Comparison of ENCODE assay signal across 18 cellular contexts in genomic region chr2:219396863-219397457, GRCh38. TPM values are rescaled to one million over a fixed set of nuclear protein-coding genes. Genes with fewer than 3 reads are reported as not detected.
DNase-seq lines count a peak whose midpoint lies in the region; ATAC-seq and TF ChIP-seq lines count a peak whose summit lies in the region.
"Had no signal": no experiment of that assay in that cellular context is flagged by ENCODE, and none has a peak within 500 bp of the region (broad histone marks: within the 10 kb centered on the region; RNA-seq: fewer than 3 reads in every experiment).

No MANE protein-coding gene starts in this region.

- H3K9ac ChIP-seq in colonic mucosa (ENCODE audit: low read depth in 2 of 2, low read length in 2 of 2) = no peak overlapping the region

- peak overlapping the region; percentile 82 for H3K27ac Mint-ChIP-seq in CD4-positive, alpha-beta T cell
- H3K27ac Mint-ChIP-seq: activated CD4-positive, alpha-beta T cell treated with anti-CD3 and anti-CD28 coated beads, Interleukin-2, amount 10 ng/mL, durations not matched to agents 7 days and 5 days had no signal

- H3K27ac ChIP-seq in ACC112 (ENCODE audit: low read depth, low read length) (no peak overlapping the region), colonic mucosa (no peak overlapping the region)
- H3K27ac ChIP-seq in CD4-positive, alpha-beta T cell (ENCODE audit: low read depth, low read length) = no peak overlapping the region
- H3K27ac ChIP-seq: esophagus muscularis mucosa, left ventricle myocardium inferior, RWPE1, upper lobe of right lung had no signal

- H3K27me3 ChIP-seq in ACC112 (ENCODE audit: insufficient read depth, low read length) (no peaks in the 10 kb centered on the region), colonic mucosa (no peaks in the 10 kb centered on the region), BE2C (no peaks in the 10 kb centered on the region), H7 (ENCODE audit: control insufficient read depth, insufficient read depth, low read length) (no peaks in the 10 kb centered on the region)
- no peaks in the 10 kb centered on the region for H3K27me3 ChIP-seq in CD4-positive, alpha-beta T cell (ENCODE audit: control insufficient read depth, insufficient read depth, low read length)
- H3K27me3 ChIP-seq: esophagus muscularis mucosa, upper lobe of right lung had no signal

- no peak for DNase-seq in CD4-positive, alpha-beta T cell
- DNase-seq in NOMO-1 treated with dmso at 0.1 percent for 144 hours (lab: John Stamatoyannopoulos, UW; ENCODE audit: unreplicated experiment) (peak; percentile 8), mesenteric fat pad (ENCODE audit: low spot score) (peak; percentile 1), colonic mucosa (no peak), BE2C (no peak), H7 (no peak)
- DNase-seq: activated CD4-positive, alpha-beta T cell treated with anti-CD3 and anti-CD28 coated beads, Interleukin-2, amount 10 ng/mL, durations not matched to agents 7 days and 5 days; left ventricle myocardium inferior; NCI-H1417 treated with DMSO at 0.1 percent for 48 hours; NCI-H226; NK-92 treated with Interleukin-12 subunit alpha and Interleukin-12 subunit beta, amount 100 ng/mL, for 24 hours; upper lobe of right lung had no signal

- peak; percentile 90 for ATAC-seq in CD4-positive, alpha-beta T cell (ENCODE audit: poor library complexity)
- ATAC-seq: right cardiac atrium, upper lobe of right lung had no signal

- no peak for TF ChIP-seq CTCF in CD4-positive, alpha-beta T cell (IDR thresholded peaks at IDR 0.05)
- TF ChIP-seq CTCF in colonic mucosa (IDR thresholded peaks at IDR 0.05) (no peak), BE2C (IDR thresholded peaks at IDR 0.05; ENCODE audit: low read depth, low read length) (no peak)

- H3K4me3 Mint-ChIP-seq in CD4-positive, alpha-beta T cell = no peak overlapping the region
- H3K4me3 Mint-ChIP-seq: activated CD4-positive, alpha-beta T cell treated with anti-CD3 and anti-CD28 coated beads, Interleukin-2, amount 10 ng/mL, durations not matched to agents 7 days and 5 days had no signal

- H3K27me3 Mint-ChIP-seq in CD4-positive, alpha-beta T cell = no peaks in the 10 kb centered on the region
- H3K27me3 Mint-ChIP-seq: activated CD4-positive, alpha-beta T cell treated with anti-CD3 and anti-CD28 coated beads, Interleukin-2, amount 10 ng/mL, durations not matched to agents 7 days and 5 days had no signal

- no peaks in the 10 kb centered on the region for H3K36me3 ChIP-seq in ACC112 (ENCODE audit: insufficient read depth, low read length)
- no peaks in the 10 kb centered on the region for H3K36me3 ChIP-seq in colonic mucosa
- no peaks in the 10 kb centered on the region for H3K36me3 ChIP-seq in BE2C
- no peaks in the 10 kb centered on the region for H3K36me3 ChIP-seq in H7 (replicated peaks; ENCODE audit: control insufficient read depth, insufficient read depth, low read length)
- H3K36me3 ChIP-seq: esophagus muscularis mucosa, left ventricle myocardium inferior, upper lobe of right lung had no signal

- H3K79me2 ChIP-seq in ACC112 (ENCODE audit: control insufficient read depth, insufficient read depth, low read length, unreplicated experiment) = no peaks in the 10 kb centered on the region

- intact Hi-C loops in CD4-positive, alpha-beta T cell (cut with DNase I, micrococcal nuclease) = no loop called here
- intact Hi-C loops in colonic mucosa (cut with DNase I) = no loop called here

- POLR2A ChIA-PET in CD4-positive, alpha-beta T cell (lab: Charles Lee) = interaction anchor here (0.9 to 1.0 kb wide), 2 partner anchors 8 to 9 kb away, joined by 6 read pairs; partner anchors contain the start of gene DNPEP

- H3K9me3 ChIP-seq in CD4-positive, alpha-beta T cell (ENCODE audit: control insufficient read depth, low read length) = no peaks in the 10 kb centered on the region
- H3K9me3 ChIP-seq in colonic mucosa (no peaks in the 10 kb centered on the region), BE2C (no peaks in the 10 kb centered on the region)
- H3K9me3 ChIP-seq: esophagus muscularis mucosa, left ventricle myocardium inferior, upper lobe of right lung had no signal

- peak overlapping the region; percentile 43 for H2AFZ ChIP-seq in ACC112 (ENCODE audit: low read length, unreplicated experiment)

- H3K4me1 Mint-ChIP-seq in CD4-positive, alpha-beta T cell (ENCODE audit: low read depth) = peaks cover 11% of the 10 kb centered on the region

- H3K4me1 ChIP-seq in ACC112 (ENCODE audit: control insufficient read depth, insufficient read depth, low read length, unreplicated experiment) (peaks cover 13% of the 10 kb centered on the region), colonic mucosa (peaks cover 11% of the 10 kb centered on the region), BE2C (peaks cover 15% of the 10 kb centered on the region)
- H3K4me1 ChIP-seq: left ventricle myocardium inferior had no signal

- H3K9me3 Mint-ChIP-seq in CD4-positive, alpha-beta T cell = no peaks in the 10 kb centered on the region
- H3K9me3 Mint-ChIP-seq: activated CD4-positive, alpha-beta T cell treated with anti-CD3 and anti-CD28 coated beads, Interleukin-2, amount 10 ng/mL, durations not matched to agents 7 days and 5 days had no signal

- H3K36me3 Mint-ChIP-seq in CD4-positive, alpha-beta T cell (ENCODE audit: low read depth) = no peaks in the 10 kb centered on the region

- H3K4me3 ChIP-seq in ACC112 (ENCODE audit: low read depth, low read length) = no peak overlapping the region
- H3K4me3 ChIP-seq in colonic mucosa = no peak overlapping the region
- H3K4me3 ChIP-seq in BE2C (ENCODE audit: low read depth, low read length) = no peak overlapping the region
- H3K4me3 ChIP-seq in H7 (ENCODE audit: insufficient read depth, low read depth, low read length) = no peak overlapping the region
- H3K4me3 ChIP-seq: esophagus muscularis mucosa, left ventricle myocardium inferior, upper lobe of right lung had no signal

- CTCF ChIA-PET in CD4-positive, alpha-beta T cell (lab: Charles Lee) = no interaction called here

RNA-seq across cellular contexts. Expression of gene DNPEP, which starts 9.2 kb away (rescaled TPM):
- total RNA-seq in CD4-positive, alpha-beta T cell = 10 to 100 TPM; 99.0 to 99.9 TPM
- total RNA-seq in mesenteric fat pad (78.6 TPM), colonic mucosa (10 to 100 TPM; 96.1 to 96.7 TPM)
- 70.7 TPM for polyA plus RNA-seq in BE2C (2012; ENCODE audit: insufficient read depth, insufficient read length, low read depth)
- 44.8 and 55.5 TPM in 2 replicates for total RNA-seq in H7 (2014; rRNA removed; shearing (Covaris generic))

RNA-seq across cellular contexts. Expression of gene DES, which starts 21.2 kb away (rescaled TPM):
- total RNA-seq in CD4-positive, alpha-beta T cell = not detected
- 62.5 TPM for total RNA-seq in mesenteric fat pad
- total RNA-seq in colonic mucosa = 100 to 1,000 TPM in 1 of 2 donors, 10 to 100 TPM in 1; 24.0 to 917 TPM
- polyA plus RNA-seq in BE2C (2012; ENCODE audit: insufficient read depth, insufficient read length, low read depth) = 1.5 TPM
- total RNA-seq in H7 (2014; rRNA removed; shearing (Covaris generic)) = 14.7 and 18.8 TPM in 2 replicates
- total RNA-seq: activated CD4-positive, alpha-beta T cell treated with anti-CD3 and anti-CD28 coated beads, Interleukin-2, amount 10 ng/mL, durations not matched to agents 7 days and 5 days; bronchial epithelial cell; HT-29 had no signal

RNA-seq across cellular contexts. Expression of gene SPEG, which starts 37.7 kb away (rescaled TPM):
- 10 to 100 TPM; 15.3 to 17.7 TPM for total RNA-seq in CD4-positive, alpha-beta T cell
- total RNA-seq in mesenteric fat pad (4.7 TPM), colonic mucosa (10 to 100 TPM in 1 of 2 donors, 1 to 10 TPM in 1; 6.2 to 19.3 TPM)
- polyA plus RNA-seq in BE2C (2012; ENCODE audit: insufficient read depth, insufficient read length, low read depth) = 269 TPM
- 25.3 and 27.4 TPM in 2 replicates for total RNA-seq in H7 (2014; rRNA removed; shearing (Covaris generic))

Comparison
In these comparisons a context has a peak if more than half of its experiments do, and no peak if none do; other contexts are left out.
1. DNase-seq: peak in NOMO-1 treated with dmso at 0.1 percent for 144 hours (single experiment) and mesenteric fat pad (single experiment); none in CD4-positive, alpha-beta T cell (0 of 10), colonic mucosa (single experiment), BE2C (single experiment) and H7 (single experiment).
2. RNA of gene DES, which starts 21.2 kb away (total RNA-seq): 24.0 to 917 TPM in colonic mucosa, 62.5 TPM in mesenteric fat pad (single experiment) and 14.7 to 18.8 TPM in H7; not detected in CD4-positive, alpha-beta T cell; every median in the first group is over 10 times any median in the second.